In the genomic region with DNA sequence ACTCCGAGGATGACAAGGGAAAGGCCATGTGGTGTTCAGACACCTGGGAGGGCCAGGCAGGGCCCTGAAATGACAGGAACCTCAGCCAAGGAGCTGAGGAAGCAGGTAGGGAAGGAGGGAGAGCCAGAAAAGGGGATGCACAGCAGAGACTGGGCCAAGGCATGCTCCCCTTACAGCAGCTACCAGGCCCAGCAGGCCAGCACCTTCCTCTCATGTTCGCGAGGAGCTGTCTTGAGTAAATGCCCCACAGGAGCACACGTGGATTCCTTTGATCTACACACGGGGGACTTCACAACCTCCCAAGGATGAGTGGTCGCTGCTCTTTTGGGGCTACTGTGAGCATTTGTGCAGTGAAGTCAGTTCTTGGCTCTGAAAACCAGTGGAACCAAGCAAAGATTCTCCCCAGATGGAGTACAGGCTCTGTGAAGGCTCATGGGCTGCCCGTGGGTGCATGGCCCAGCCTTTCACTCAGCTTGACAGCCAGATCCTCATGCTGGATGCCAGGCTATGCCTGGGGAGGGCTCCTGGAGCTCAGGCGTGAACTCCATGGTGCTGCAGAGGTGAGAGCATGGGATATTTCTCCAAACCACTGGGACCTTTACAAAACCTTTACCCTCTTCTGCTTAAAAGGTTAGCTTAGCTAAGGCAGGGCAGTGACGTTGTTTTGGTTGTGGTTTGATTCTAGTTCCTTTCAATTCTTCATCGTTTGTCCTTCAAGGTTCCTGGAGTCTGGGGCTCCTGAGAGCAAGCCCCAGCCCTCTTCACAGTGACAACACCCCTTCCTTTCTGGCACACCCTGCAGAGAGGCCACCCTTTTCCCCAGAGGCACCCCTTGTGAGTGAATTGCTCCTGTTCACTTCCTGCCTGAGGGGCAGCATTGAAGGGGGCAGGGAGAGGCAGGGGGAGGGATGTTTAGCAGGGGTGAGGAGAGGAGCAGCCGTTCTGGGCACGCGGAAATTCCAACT, we compare ENCODE assay signal across 12 cellular contexts.
DNase-seq lines count a peak whose midpoint lies in the region; ATAC-seq and TF ChIP-seq lines count a peak whose summit lies in the region.
"Had no signal": no experiment of that assay in that cellular context is flagged by ENCODE, and none has a peak within 500 bp of the region (broad histone marks: within the 10 kb centered on the region; RNA-seq: fewer than 3 reads in every experiment).

No MANE protein-coding gene starts in this region.

- intact Hi-C loops in activated CD4-positive, alpha-beta T cell treated with anti-CD3 and anti-CD28 coated beads for 36 hours (cut with DNase I, micrococcal nuclease) = no loop called here

- H3K36me3 Mint-ChIP-seq in activated CD4-positive, alpha-beta T cell treated with anti-CD3 and anti-CD28 coated beads for 36 hours (ENCODE audit: low read depth) = no peaks in the 10 kb centered on the region
- H3K36me3 Mint-ChIP-seq in T-helper 2 cell treated with Interferon-gamma antibody and Interleukin-4, amounts not matched to agents 5 μg/mL and 100 μg/mL, for 36 hours (ENCODE audit: low read depth) = no peaks in the 10 kb centered on the region
- no peaks in the 10 kb centered on the region for H3K36me3 Mint-ChIP-seq in stimulated activated memory B cell treated with anti-CD40 and anti-IgM and Interleukin-4, amounts not matched to agents 10 μg/mL and 1 μg/mL and 100 μg/mL, for 72 hours
- no peaks in the 10 kb centered on the region for H3K36me3 Mint-ChIP-seq in natural killer cell treated with Interleukin-12 subunit alpha and Interleukin-12 subunit beta and Interleukin-15 and Interleukin-18, amount 100 ng/mL, for 72 hours
- no peaks in the 10 kb centered on the region for H3K36me3 Mint-ChIP-seq in HFFc6 (ENCODE audit: low read depth)

- H3K79me2 ChIP-seq in trophoblast cell (ENCODE audit: control insufficient read depth, insufficient read depth, low read length, poor library complexity) = no peaks in the 10 kb centered on the region

- H3K79me1 ChIP-seq in trophoblast cell (ENCODE audit: low read length) = no peaks in the 10 kb centered on the region

- H3K4me1 ChIP-seq in trophoblast cell (ENCODE audit: control insufficient read depth in 1 of 2, insufficient read depth in 2 of 2, low read length in 2 of 2) = no peaks in the 10 kb centered on the region
- H3K4me1 ChIP-seq: tibial nerve had no signal

- no peak overlapping the region for H4K8ac ChIP-seq in trophoblast cell (ENCODE audit: low read depth, low read length)

- no peak overlapping the region for H2BK120ac ChIP-seq in trophoblast cell (ENCODE audit: insufficient read depth, low read length, poor library complexity)

- H3K4me3 Mint-ChIP-seq in activated CD4-positive, alpha-beta T cell treated with anti-CD3 and anti-CD28 coated beads for 36 hours = no peak overlapping the region
- H3K4me3 Mint-ChIP-seq in T-helper 2 cell treated with Interferon-gamma antibody and Interleukin-4, amounts not matched to agents 5 μg/mL and 100 μg/mL, for 36 hours = peak overlapping the region; percentile 57
- peak overlapping the region; percentile 64 for H3K4me3 Mint-ChIP-seq in stimulated activated memory B cell treated with anti-CD40 and anti-IgM and Interleukin-4, amounts not matched to agents 10 μg/mL and 1 μg/mL and 100 μg/mL, for 72 hours
- H3K4me3 Mint-ChIP-seq in natural killer cell treated with Interleukin-12 subunit alpha and Interleukin-12 subunit beta and Interleukin-15 and Interleukin-18, amount 100 ng/mL, for 72 hours = no peak overlapping the region
- H3K4me3 Mint-ChIP-seq in HFFc6 = no peak overlapping the region

- no peak overlapping the region for H3K18ac ChIP-seq in trophoblast cell (ENCODE audit: low read length)

- POLR2A ChIA-PET in activated CD4-positive, alpha-beta T cell treated with anti-CD3 and anti-CD28 coated beads for 36 hours (lab: Charles Lee) = interaction anchor here (1.5 kb wide), 1 partner anchor 11 kb away, joined by 4 read pairs; no protein-coding TSS in a partner anchor

- CTCF ChIA-PET in activated CD4-positive, alpha-beta T cell treated with anti-CD3 and anti-CD28 coated beads for 36 hours (lab: Charles Lee) = interaction anchor here (0.6 to 1.4 kb wide), 6 partner anchors 11 to 111 kb away, joined by 3 to 8 read pairs (median 3); no protein-coding TSS in a partner anchor

- H3K4me2 ChIP-seq in trophoblast cell (ENCODE audit: low read length) = no peak overlapping the region

- H3K9me3 Mint-ChIP-seq in activated CD4-positive, alpha-beta T cell treated with anti-CD3 and anti-CD28 coated beads for 36 hours (ENCODE audit: low read depth) = no peaks in the 10 kb centered on the region
- H3K9me3 Mint-ChIP-seq in T-helper 2 cell treated with Interferon-gamma antibody and Interleukin-4, amounts not matched to agents 5 μg/mL and 100 μg/mL, for 36 hours = no peaks in the 10 kb centered on the region
- no peaks in the 10 kb centered on the region for H3K9me3 Mint-ChIP-seq in stimulated activated memory B cell treated with anti-CD40 and anti-IgM and Interleukin-4, amounts not matched to agents 10 μg/mL and 1 μg/mL and 100 μg/mL, for 72 hours
- no peaks in the 10 kb centered on the region for H3K9me3 Mint-ChIP-seq in natural killer cell treated with Interleukin-12 subunit alpha and Interleukin-12 subunit beta and Interleukin-15 and Interleukin-18, amount 100 ng/mL, for 72 hours
- H3K9me3 Mint-ChIP-seq in HFFc6 = peaks cover 6% of the 10 kb centered on the region; the same call in 1 of the 2 replicates

- H3K27ac ChIP-seq in trophoblast cell (ENCODE audit: low read depth, low read length) = no peak overlapping the region
- H3K27ac ChIP-seq: neutrophil, tibial nerve had no signal

- no peak overlapping the region for H2AFZ ChIP-seq in trophoblast cell (ENCODE audit: insufficient read depth, low read length, poor library complexity)

- no peak overlapping the region for H3K4ac ChIP-seq in trophoblast cell (ENCODE audit: low read depth, low read length)

- peak overlapping the region; percentile 87 for H3K27ac Mint-ChIP-seq in activated CD4-positive, alpha-beta T cell treated with anti-CD3 and anti-CD28 coated beads for 36 hours
- H3K27ac Mint-ChIP-seq in T-helper 2 cell treated with Interferon-gamma antibody and Interleukin-4, amounts not matched to agents 5 μg/mL and 100 μg/mL, for 36 hours = peak overlapping the region; percentile 81
- peak overlapping the region; percentile 98 for H3K27ac Mint-ChIP-seq in stimulated activated memory B cell treated with anti-CD40 and anti-IgM and Interleukin-4, amounts not matched to agents 10 μg/mL and 1 μg/mL and 100 μg/mL, for 72 hours
- peak overlapping the region in 1 of 2 donors; percentile 13 for H3K27ac Mint-ChIP-seq in natural killer cell treated with Interleukin-12 subunit alpha and Interleukin-12 subunit beta and Interleukin-15 and Interleukin-18, amount 100 ng/mL, for 72 hours
- H3K27ac Mint-ChIP-seq in HFFc6 = no peak overlapping the region

- H3K4me1 Mint-ChIP-seq in activated CD4-positive, alpha-beta T cell treated with anti-CD3 and anti-CD28 coated beads for 36 hours = peaks cover 55% of the 10 kb centered on the region
- H3K4me1 Mint-ChIP-seq in T-helper 2 cell treated with Interferon-gamma antibody and Interleukin-4, amounts not matched to agents 5 μg/mL and 100 μg/mL, for 36 hours (ENCODE audit: low read depth) = peaks cover 57% of the 10 kb centered on the region
- H3K4me1 Mint-ChIP-seq in stimulated activated memory B cell treated with anti-CD40 and anti-IgM and Interleukin-4, amounts not matched to agents 10 μg/mL and 1 μg/mL and 100 μg/mL, for 72 hours = peaks cover 46% of the 10 kb centered on the region
- H3K4me1 Mint-ChIP-seq in natural killer cell treated with Interleukin-12 subunit alpha and Interleukin-12 subunit beta and Interleukin-15 and Interleukin-18, amount 100 ng/mL, for 72 hours (ENCODE audit: low read depth in 2 of 2) = peaks cover 9 to 11% of the 10 kb centered on the region in 2 donors
- no peaks in the 10 kb centered on the region for H3K4me1 Mint-ChIP-seq in HFFc6 (ENCODE audit: low read depth)

- WGBS in trophoblast cell (ENCODE audit: extremely low coverage, insufficient coverage, insufficient read length) = no CpG with 5 or more reads among the region's 13 CpGs

- TF ChIP-seq CTCF in HFFc6 (IDR thresholded peaks at IDR 0.05) = no peak

- H2BK12ac ChIP-seq in trophoblast cell (ENCODE audit: low read length) = no peak overlapping the region

- H3K9me3 ChIP-seq in trophoblast cell (ENCODE audit: insufficient read depth, low read depth, low read length) = peaks cover 2% of the 10 kb centered on the region
- H3K9me3 ChIP-seq: neutrophil, tibial nerve had no signal

- H3K36me3 ChIP-seq in trophoblast cell (ENCODE audit: control insufficient read depth in 1 of 2, insufficient read depth in 2 of 2, low read length in 2 of 2) = no peaks in the 10 kb centered on the region
- H3K36me3 ChIP-seq: neutrophil, tibial nerve had no signal

- H3K23ac ChIP-seq in trophoblast cell (ENCODE audit: low read length) = no peak overlapping the region

- H3K27me3 ChIP-seq in trophoblast cell (ENCODE audit: insufficient read depth, low read length) = no peaks in the 10 kb centered on the region
- H3K27me3 ChIP-seq: neutrophil, tibial nerve had no signal

- H3K14ac ChIP-seq in trophoblast cell (ENCODE audit: low read length) = no peak overlapping the region

- peak; percentile 44 for DNase-seq in activated CD4-positive, alpha-beta T cell treated with anti-CD3 and anti-CD28 coated beads for 36 hours
- DNase-seq in activated CD4-positive, alpha-beta T cell treated with anti-CD3 and anti-CD28 coated beads for 1 hour = no peak
- DNase-seq in T-helper 2 cell treated with Interferon-gamma antibody and Interleukin-4, amounts not matched to agents 5 μg/mL and 100 μg/mL, for 36 hours (ENCODE audit: low spot score) = peak; percentile 25
- DNase-seq in trophoblast cell (no peak), HFFc6 (no peak)
- no peak for DNase-seq in natural killer cell treated with Interleukin-12 subunit alpha and Interleukin-12 subunit beta and Interleukin-15 and Interleukin-18, amount 100 ng/mL, for 72 hours (ENCODE audit: low spot score)
- DNase-seq: 8988T had no signal

- H4K12ac ChIP-seq in trophoblast cell (ENCODE audit: low read depth, low read length) = no peak overlapping the region

- ATAC-seq in activated CD4-positive, alpha-beta T cell treated with anti-CD3 and anti-CD28 coated beads for 36 hours = peak; percentile 61
- ATAC-seq in HG02798 (IDR thresholded peaks at IDR 0.05; ENCODE audit: poor library complexity, unreplicated experiment) = peak; percentile 36
- ATAC-seq in stimulated activated memory B cell treated with anti-CD40 and anti-IgM and Interleukin-4, amounts not matched to agents 10 μg/mL and 1 μg/mL and 100 μg/mL, for 72 hours = peak; percentile 93
- ATAC-seq in natural killer cell treated with Interleukin-12 subunit alpha and Interleukin-12 subunit beta and Interleukin-15 and Interleukin-18, amount 100 ng/mL, for 72 hours = no peak
- ATAC-seq: esophagus mucosa had no signal

- no peak overlapping the region for H2BK5ac ChIP-seq in trophoblast cell (ENCODE audit: low read depth, low read length, poor library complexity)

- no peaks in the 10 kb centered on the region for H3K27me3 Mint-ChIP-seq in activated CD4-positive, alpha-beta T cell treated with anti-CD3 and anti-CD28 coated beads for 36 hours
- H3K27me3 Mint-ChIP-seq in T-helper 2 cell treated with Interferon-gamma antibody and Interleukin-4, amounts not matched to agents 5 μg/mL and 100 μg/mL, for 36 hours (ENCODE audit: low read depth) = peaks cover 10% of the 10 kb centered on the region
- H3K27me3 Mint-ChIP-seq in stimulated activated memory B cell treated with anti-CD40 and anti-IgM and Interleukin-4, amounts not matched to agents 10 μg/mL and 1 μg/mL and 100 μg/mL, for 72 hours = no peaks in the 10 kb centered on the region
- peaks cover under 1 to 3% of the 10 kb centered on the region in 2 donors for H3K27me3 Mint-ChIP-seq in natural killer cell treated with Interleukin-12 subunit alpha and Interleukin-12 subunit beta and Interleukin-15 and Interleukin-18, amount 100 ng/mL, for 72 hours
- H3K27me3 Mint-ChIP-seq in HFFc6 (ENCODE audit: insufficient read depth) = no peaks in the 10 kb centered on the region; the same call in 1 of the 2 replicates

- no peak overlapping the region for H2AK5ac ChIP-seq in trophoblast cell (ENCODE audit: low read length)

- no peak overlapping the region for H4K91ac ChIP-seq in trophoblast cell (ENCODE audit: low read depth, low read length)

- H3K9ac ChIP-seq in trophoblast cell (ENCODE audit: low read length) = no peak overlapping the region

- no peak overlapping the region for H3K4me3 ChIP-seq in trophoblast cell (ENCODE audit: low read depth, low read length)
- H3K4me3 ChIP-seq: tibial nerve had no signal

Comparison
In these comparisons a context has a peak if more than half of its experiments do, and no peak if none do; other contexts are left out.
1. DNase-seq: peak in activated CD4-positive, alpha-beta T cell treated with anti-CD3 and anti-CD28 coated beads for 36 hours (single experiment) and T-helper 2 cell treated with Interferon-gamma antibody and Interleukin-4, amounts not matched to agents 5 μg/mL and 100 μg/mL, for 36 hours (single experiment); none in activated CD4-positive, alpha-beta T cell treated with anti-CD3 and anti-CD28 coated beads for 1 hour (single experiment), trophoblast cell (0 of 2), natural killer cell treated with Interleukin-12 subunit alpha and Interleukin-12 subunit beta and Interleukin-15 and Interleukin-18, amount 100 ng/mL, for 72 hours (single experiment) and HFFc6 (single experiment).
2. ATAC-seq: peak in activated CD4-positive, alpha-beta T cell treated with anti-CD3 and anti-CD28 coated beads for 36 hours (single experiment), HG02798 (single experiment) and stimulated activated memory B cell treated with anti-CD40 and anti-IgM and Interleukin-4, amounts not matched to agents 10 μg/mL and 1 μg/mL and 100 μg/mL, for 72 hours (single experiment); none in natural killer cell treated with Interleukin-12 subunit alpha and Interleukin-12 subunit beta and Interleukin-15 and Interleukin-18, amount 100 ng/mL, for 72 hours (0 of 2).
3. H3K4me3 Mint-ChIP-seq: peak in T-helper 2 cell treated with Interferon-gamma antibody and Interleukin-4, amounts not matched to agents 5 μg/mL and 100 μg/mL, for 36 hours (single experiment) and stimulated activated memory B cell treated with anti-CD40 and anti-IgM and Interleukin-4, amounts not matched to agents 10 μg/mL and 1 μg/mL and 100 μg/mL, for 72 hours (single experiment); none in activated CD4-positive, alpha-beta T cell treated with anti-CD3 and anti-CD28 coated beads for 36 hours (single experiment), natural killer cell treated with Interleukin-12 subunit alpha and Interleukin-12 subunit beta and Interleukin-15 and Interleukin-18, amount 100 ng/mL, for 72 hours (single experiment) and HFFc6 (single experiment).